In genomic region chr12:67646775-67647174, GRCh38 we compare ENCODE assay signal across 10 cellular contexts. TPM values are rescaled to one million over a fixed set of nuclear protein-coding genes. Genes with fewer than 3 reads are reported as not detected.
A peak's percentile ranks its signal among the peaks of the same experiment; 100 is the strongest.
DNase-seq lines count a peak whose midpoint lies in the region; ATAC-seq and TF ChIP-seq lines count a peak whose summit lies in the region.
"Had no signal": no experiment of that assay in that cellular context is flagged by ENCODE, and none has a peak within 500 bp of the region (broad histone marks: within the 10 kb centered on the region; RNA-seq: fewer than 3 reads in every experiment).

No MANE protein-coding gene starts in this region.

- H3K9me3 Mint-ChIP-seq in MCF 10A (ENCODE audit: unreplicated experiment) = peaks cover 7% of the 10 kb centered on the region
- no peaks in the 10 kb centered on the region for H3K9me3 Mint-ChIP-seq in activated T-helper 1 cell treated with anti-CD3 and anti-CD28 coated beads, Interleukin-12 subunit alpha, Interleukin-12 subunit beta, Interleukin-2, Interleukin-4 antibody, amounts not matched to agents 30 ng/mL and 10 ng/mL and 1 ng/mL, durations not matched to agents 14 hours and 24 hours and 36 hours
- no peaks in the 10 kb centered on the region for H3K9me3 Mint-ChIP-seq in stimulated activated naive CD8-positive, alpha-beta T cell treated with anti-CD3 and anti-CD28 coated beads, Interleukin-15, amount 100 ng/mL, for 72 hours

- H3K4me1 ChIP-seq in mammary epithelial cell (ENCODE audit: insufficient read depth, low read length) = peaks cover 21% of the 10 kb centered on the region
- peaks cover 5 to 12% of the 10 kb centered on the region in 2 donors for H3K4me1 ChIP-seq in muscle layer of duodenum (ENCODE audit: control insufficient read depth in 1 of 2, insufficient read depth in 2 of 2, low read length in 2 of 2)

- intact Hi-C loops in MCF 10A (cut with micrococcal nuclease) (no loop called here), mammary epithelial cell (cut with micrococcal nuclease) (loop anchor here (5.0 kb wide), 1 partner anchor 189 kb away; no protein-coding TSS in a partner anchor)
- intact Hi-C loops in activated T-helper 1 cell treated with anti-CD3 and anti-CD28 coated beads, Interleukin-12 subunit alpha, Interleukin-12 subunit beta, Interleukin-2, Interleukin-4 antibody, amounts not matched to agents 30 ng/mL and 10 ng/mL and 1 ng/mL, durations not matched to agents 14 hours and 24 hours and 36 hours (cut with micrococcal nuclease) = loop anchor here (1.0 kb wide), 1 partner anchor 16 kb away; no protein-coding TSS in a partner anchor

- BruUV-seq in MCF 10A (replicated peaks; lab: Mats Ljungman, UMichigan) = no TSS peak
- no TSS peak for BruUV-seq in mammary epithelial cell (replicated peaks; lab: Mats Ljungman, UMichigan)

- no peaks in the 10 kb centered on the region for H3K27me3 ChIP-seq in mammary epithelial cell (ENCODE audit: insufficient read depth, low read length)
- no peaks in the 10 kb centered on the region for H3K27me3 ChIP-seq in muscle layer of duodenum (ENCODE audit: low read depth, low read length)

- dilution Hi-C loops in mammary epithelial cell (cut with HindIII; ENCODE audit: low sequenced_read_pairs) = no loop called here

- POLR2A ChIA-PET in MCF 10A (lab: Yijun Ruan, JAX) = interaction anchor here (0.9 to 1.5 kb wide), 4 partner anchors 190 to 291 kb away, joined by 3 to 5 read pairs (median 4); no protein-coding TSS in a partner anchor

- peaks cover 6% of the 10 kb centered on the region for H3K36me3 Mint-ChIP-seq in MCF 10A (ENCODE audit: insufficient read depth, unreplicated experiment)
- peaks cover 16% of the 10 kb centered on the region for H3K36me3 Mint-ChIP-seq in activated T-helper 1 cell treated with anti-CD3 and anti-CD28 coated beads, Interleukin-12 subunit alpha, Interleukin-12 subunit beta, Interleukin-2, Interleukin-4 antibody, amounts not matched to agents 30 ng/mL and 10 ng/mL and 1 ng/mL, durations not matched to agents 14 hours and 24 hours and 36 hours (ENCODE audit: low read depth)

- no peak overlapping the region for H3K4me3 ChIP-seq in mammary epithelial cell (replicated peaks in 1 of 3; ENCODE audit: insufficient read depth in 1 of 3, low read depth in 2 of 3, low read length in 3 of 3)
- peak overlapping the region in 1 of 2 donors; percentile 85 for H3K4me3 ChIP-seq in muscle layer of duodenum (ENCODE audit: low read depth in 1 of 2, low read length in 2 of 2)

- peaks cover 31% of the 10 kb centered on the region for H3K79me2 ChIP-seq in mammary epithelial cell (ENCODE audit: insufficient read depth, low read length)

- no peak for TF ChIP-seq POLR2A in GM18505 (IDR thresholded peaks at IDR 0.05; ENCODE audit: borderline replicate concordance, extremely low read depth, insufficient read depth, insufficient read length)

- no peak overlapping the region for H3K4me2 ChIP-seq in mammary epithelial cell (ENCODE audit: insufficient read depth, low read depth, low read length)

- no peaks in the 10 kb centered on the region for H4K20me1 ChIP-seq in mammary epithelial cell (ENCODE audit: insufficient read depth, low read length)

- TF ChIP-seq CTCF in MCF 10A (IDR thresholded peaks at IDR 0.05; ENCODE audit: unreplicated experiment) (no peak), mammary epithelial cell (conservative IDR thresholded peaks at IDR 0.05 in 1 of 2, IDR thresholded peaks at IDR 0.05 in 1 of 2; ENCODE audit: extremely low read depth in 1 of 2, insufficient read depth in 1 of 2, low read depth in 1 of 2, low read length in 2 of 2) (no peak)

- H3K36me3 ChIP-seq in mammary epithelial cell (ENCODE audit: insufficient read depth, low read length) (no peaks in the 10 kb centered on the region), muscle layer of duodenum (ENCODE audit: control insufficient read depth in 1 of 2, insufficient read depth in 2 of 2, low read length in 2 of 2) (peaks cover 0 to 3% of the 10 kb centered on the region in 2 donors)

- no peak overlapping the region for H3K27ac ChIP-seq in mammary epithelial cell (ENCODE audit: insufficient read depth, low read depth, low read length)
- H3K27ac ChIP-seq in muscle layer of duodenum (ENCODE audit: low read length) = peak overlapping the region; percentile 86

- H3K9ac ChIP-seq in mammary epithelial cell (ENCODE audit: insufficient read depth, low read length) = no peak overlapping the region

- H3K9me3 ChIP-seq in mammary epithelial cell (replicated peaks; ENCODE audit: insufficient read depth, low read length) = no peaks in the 10 kb centered on the region
- no peaks in the 10 kb centered on the region for H3K9me3 ChIP-seq in muscle layer of duodenum (ENCODE audit: control insufficient read depth in 1 of 2, low read length in 2 of 2)

- peak overlapping the region; percentile 46 for H3K27ac Mint-ChIP-seq in MCF 10A (ENCODE audit: low read depth, unreplicated experiment)
- peak overlapping the region; percentile 37 for H3K27ac Mint-ChIP-seq in activated T-helper 1 cell treated with anti-CD3 and anti-CD28 coated beads, Interleukin-12 subunit alpha, Interleukin-12 subunit beta, Interleukin-2, Interleukin-4 antibody, amounts not matched to agents 30 ng/mL and 10 ng/mL and 1 ng/mL, durations not matched to agents 14 hours and 24 hours and 36 hours
- H3K27ac Mint-ChIP-seq in stimulated activated naive CD8-positive, alpha-beta T cell treated with anti-CD3 and anti-CD28 coated beads, Interleukin-15, amount 100 ng/mL, for 72 hours = peak overlapping the region in 1 of 2 donors; percentile 70

- no peak for ATAC-seq in stimulated activated naive CD8-positive, alpha-beta T cell treated with anti-CD3 and anti-CD28 coated beads, Interleukin-15, amount 100 ng/mL, for 72 hours
- no peak for ATAC-seq in GM18505 (IDR thresholded peaks at IDR 0.05; ENCODE audit: unreplicated experiment)

- H2AFZ ChIP-seq in mammary epithelial cell (ENCODE audit: low read depth, low read length) = no peak overlapping the region

- peak overlapping the region; percentile 91 for H3K4me3 Mint-ChIP-seq in MCF 10A (ENCODE audit: unreplicated experiment)
- H3K4me3 Mint-ChIP-seq in activated T-helper 1 cell treated with anti-CD3 and anti-CD28 coated beads, Interleukin-12 subunit alpha, Interleukin-12 subunit beta, Interleukin-2, Interleukin-4 antibody, amounts not matched to agents 30 ng/mL and 10 ng/mL and 1 ng/mL, durations not matched to agents 14 hours and 24 hours and 36 hours = peak overlapping the region; percentile 83
- peak overlapping the region; percentile 77 to 96 for H3K4me3 Mint-ChIP-seq in stimulated activated naive CD8-positive, alpha-beta T cell treated with anti-CD3 and anti-CD28 coated beads, Interleukin-15, amount 100 ng/mL, for 72 hours

- DNase-seq in MCF 10A (ENCODE audit: unreplicated experiment) = no peak
- DNase-seq in mammary epithelial cell = no peak
- no peak for DNase-seq in activated T-helper 1 cell treated with anti-CD3 and anti-CD28 coated beads, Interleukin-12 subunit alpha, Interleukin-12 subunit beta, Interleukin-2, Interleukin-4 antibody, amounts not matched to agents 30 ng/mL and 10 ng/mL and 1 ng/mL, durations not matched to agents 14 hours and 24 hours and 36 hours (ENCODE audit: low spot score)
- DNase-seq in stimulated activated naive CD8-positive, alpha-beta T cell treated with anti-CD3 and anti-CD28 coated beads, Interleukin-15, amount 100 ng/mL, for 72 hours = no peak
- no peak for DNase-seq in activated gamma-delta T cell (lab: John Stamatoyannopoulos, UW)
- no peak for DNase-seq in foreskin melanocyte
- DNase-seq: erythroblast, T-helper 9 cell had no signal

- H3K4me1 Mint-ChIP-seq in MCF 10A (ENCODE audit: insufficient read depth, unreplicated experiment) = peaks cover 34% of the 10 kb centered on the region
- peaks cover 34% of the 10 kb centered on the region for H3K4me1 Mint-ChIP-seq in activated T-helper 1 cell treated with anti-CD3 and anti-CD28 coated beads, Interleukin-12 subunit alpha, Interleukin-12 subunit beta, Interleukin-2, Interleukin-4 antibody, amounts not matched to agents 30 ng/mL and 10 ng/mL and 1 ng/mL, durations not matched to agents 14 hours and 24 hours and 36 hours (ENCODE audit: low read depth)
- peaks cover 31% of the 10 kb centered on the region for H3K4me1 Mint-ChIP-seq in stimulated activated naive CD8-positive, alpha-beta T cell treated with anti-CD3 and anti-CD28 coated beads, Interleukin-15, amount 100 ng/mL, for 72 hours

- in situ Hi-C loops in mammary epithelial cell (cut with MboI; ENCODE audit: low sequenced_read_pairs in 2 of 2) = loop anchor here in 1 of 2 donors (25.0 kb wide), 1 partner anchor 184 kb away; no protein-coding TSS in a partner anchor

- CTCF ChIA-PET in MCF 10A (lab: Yijun Ruan, JAX) = interaction anchor here (0.7 kb wide), 1 partner anchor 843 kb away, joined by 3 read pairs; no protein-coding TSS in a partner anchor
- CTCF ChIA-PET in mammary epithelial cell (lab: Charles Lee; ENCODE audit: low non-redundant PET) = no interaction called here

- 85% methylated on average over 4 of the region's 4 CpGs for WGBS in mammary epithelial cell (ENCODE audit: low coverage, missing lambda C conversion rate)

- H3K27me3 Mint-ChIP-seq in MCF 10A (ENCODE audit: insufficient read depth, unreplicated experiment) = no peaks in the 10 kb centered on the region
- H3K27me3 Mint-ChIP-seq in activated T-helper 1 cell treated with anti-CD3 and anti-CD28 coated beads, Interleukin-12 subunit alpha, Interleukin-12 subunit beta, Interleukin-2, Interleukin-4 antibody, amounts not matched to agents 30 ng/mL and 10 ng/mL and 1 ng/mL, durations not matched to agents 14 hours and 24 hours and 36 hours (ENCODE audit: insufficient read depth) = peaks cover 3% of the 10 kb centered on the region
- no peaks in the 10 kb centered on the region for H3K27me3 Mint-ChIP-seq in stimulated activated naive CD8-positive, alpha-beta T cell treated with anti-CD3 and anti-CD28 coated beads, Interleukin-15, amount 100 ng/mL, for 72 hours

RNA-seq across cellular contexts. Expression of gene DYRK2, which starts 1.8 kb away (rescaled TPM):
- total RNA-seq in MCF 10A (2022) (24.6 and 33.3 TPM in 2 replicates), mammary epithelial cell (10 to 100 TPM; 17.8 to 25.8 TPM)
- polyA plus RNA-seq in mammary epithelial cell = 16.3 TPM
- polyA minus RNA-seq in mammary epithelial cell = 43.1 TPM
- 43.0 and 46.7 TPM in 2 replicates for total RNA-seq in activated T-helper 1 cell treated with anti-CD3 and anti-CD28 coated beads, Interleukin-12 subunit alpha, Interleukin-12 subunit beta, Interleukin-2, Interleukin-4 antibody, amounts not matched to agents 30 ng/mL and 10 ng/mL and 1 ng/mL, durations not matched to agents 14 hours and 24 hours and 36 hours
